15 cellular contexts compared by ENCODE assay signal in genomic region chr11:8812438-8812837, GRCh38.
DNase-seq lines count a peak whose midpoint lies in the region; ATAC-seq, FAIRE-seq and TF ChIP-seq lines count a peak whose summit lies in the region.
"Had no signal": no experiment of that assay in that cellular context is flagged by ENCODE, and none has a peak within 500 bp of the region (broad histone marks: within the 10 kb centered on the region; RNA-seq: fewer than 3 reads in every experiment).

No MANE protein-coding gene starts in this region.

- H3K27me3 Mint-ChIP-seq in type B pancreatic cell, result peaks cover 4% of the 10 kb centered on the region

- TF ChIP-seq CTCF in HL-60 (IDR thresholded peaks at IDR 0.05; ENCODE audit: insufficient read depth, low read length), result no peak
- TF ChIP-seq CTCF in type B pancreatic cell (conservative IDR thresholded peaks at IDR 0.05), result no peak

- no peaks in the 10 kb centered on the region for H3K9me3 Mint-ChIP-seq in type B pancreatic cell
- H3K9me3 Mint-ChIP-seq: T-helper 1 cell treated with Interleukin-12 subunit alpha and Interleukin-12 subunit beta and Interleukin-4 antibody, amounts not matched to agents 30 μg/mL and 1 μg/mL, for 36 hours had no signal

- ATAC-seq in HG03139 (IDR thresholded peaks at IDR 0.05; ENCODE audit: unreplicated experiment), result no peak
- ATAC-seq: K562 had no signal

- H3K4me2 ChIP-seq in skeletal muscle satellite cell (ENCODE audit: low read length), result peak overlapping the region; percentile 88

- peaks cover 39% of the 10 kb centered on the region for H3K4me1 Mint-ChIP-seq in type B pancreatic cell (ENCODE audit: unreplicated experiment)

- peak overlapping the region; percentile 64 for H3K27ac ChIP-seq in HL-60 (replicated peaks)

- H3K4me3 ChIP-seq in HL-60 (replicated peaks; ENCODE audit: insufficient read depth, low read length), result no peak overlapping the region
- peak overlapping the region; percentile 42 for H3K4me3 ChIP-seq in adipocyte (ENCODE audit: low read length)
- H3K4me3 ChIP-seq in skeletal muscle satellite cell (ENCODE audit: low read length), result no peak overlapping the region
- H3K4me3 ChIP-seq: K562 had no signal

- H3K9ac ChIP-seq in adipocyte (ENCODE audit: low read length), result peak overlapping the region; percentile 41
- H3K9ac ChIP-seq in skeletal muscle satellite cell (ENCODE audit: low read depth, low read length), result no peak overlapping the region

- H3K4me1 ChIP-seq in adipocyte (ENCODE audit: control insufficient read depth, insufficient read depth, low read length), result peaks cover 68% of the 10 kb centered on the region
- peaks cover 62% of the 10 kb centered on the region for H3K4me1 ChIP-seq in skeletal muscle satellite cell (ENCODE audit: control insufficient read depth, insufficient read depth, low read length)

- peaks cover 3% of the 10 kb centered on the region for H3K36me3 Mint-ChIP-seq in type B pancreatic cell

- FAIRE-seq in GM12892 (lab: Jason Lieb, UNC), result no peak
- FAIRE-seq: endothelial cell of umbilical vein, GM18507, K562 had no signal

- H3K36me3 ChIP-seq in adipocyte (ENCODE audit: control insufficient read depth, insufficient read depth, low read length, severe bottlenecking) (no peaks in the 10 kb centered on the region), skeletal muscle satellite cell (ENCODE audit: insufficient read depth, low read length) (no peaks in the 10 kb centered on the region)

- no peak overlapping the region for H3K27ac Mint-ChIP-seq in type B pancreatic cell
- H3K27ac Mint-ChIP-seq: T-helper 1 cell treated with Interleukin-12 subunit alpha and Interleukin-12 subunit beta and Interleukin-4 antibody, amounts not matched to agents 30 μg/mL and 1 μg/mL, for 36 hours had no signal

- TF ChIP-seq POLR2A in GM12892 (IDR thresholded peaks at IDR 0.05; ENCODE audit: low read depth, low read length), result no peak

- no peaks in the 10 kb centered on the region for H3K9me3 ChIP-seq in adipocyte (ENCODE audit: control insufficient read depth, low read length)
- no peaks in the 10 kb centered on the region for H3K9me3 ChIP-seq in skeletal muscle satellite cell (replicated peaks; ENCODE audit: low read length)

- DNase-seq in HL-60 (ENCODE audit: low read depth in 1 of 2, low spot score in 1 of 2), result peak; percentile 91 to 98
- DNase-seq in adipocyte (ENCODE audit: low read depth), result peak; percentile 45
- DNase-seq in kidney tubule cell (ENCODE audit: low spot score), result peak; percentile 39
- no peak for DNase-seq in type B pancreatic cell (ENCODE audit: extremely low spot score, unreplicated experiment)
- no peak for DNase-seq in GM12892 (ENCODE audit: insufficient read length)
- no peak for DNase-seq in NCI-H1930 (lab: John Stamatoyannopoulos, UW)
- DNase-seq: activated CD8-positive, alpha-beta memory T cell treated with anti-CD3 and anti-CD28 coated beads for 24 hours; DMS153; NCI-H510A had no signal

- H3K27me3 ChIP-seq in HL-60 (ENCODE audit: insufficient read depth, poor library complexity, severe bottlenecking) (no peaks in the 10 kb centered on the region), adipocyte (replicated peaks; ENCODE audit: control insufficient read depth, insufficient read depth, low read length) (no peaks in the 10 kb centered on the region), skeletal muscle satellite cell (ENCODE audit: control insufficient read depth, insufficient read depth, low read length) (no peaks in the 10 kb centered on the region)

- H3K4me3 Mint-ChIP-seq in type B pancreatic cell, result no peak overlapping the region
- H3K4me3 Mint-ChIP-seq: T-helper 1 cell treated with Interleukin-12 subunit alpha and Interleukin-12 subunit beta and Interleukin-4 antibody, amounts not matched to agents 30 μg/mL and 1 μg/mL, for 36 hours had no signal

Comparison
In these comparisons a context has a peak if more than half of its experiments do, and no peak if none do; other contexts are left out.
1. DNase-seq: peak in HL-60 (2 of 2), adipocyte (single experiment) and kidney tubule cell (single experiment); none in type B pancreatic cell (single experiment), GM12892 (single experiment) and NCI-H1930 (0 of 2).